20 cellular contexts compared by ENCODE assay signal in genomic region chr10:69103784-69104183, GRCh38. TPM values are rescaled to one million over a fixed set of nuclear protein-coding genes. Genes with fewer than 3 reads are reported as not detected.
DNase-seq lines count a peak whose midpoint lies in the region; ATAC-seq, FAIRE-seq and TF ChIP-seq lines count a peak whose summit lies in the region.
"Had no signal": no experiment of that assay in that cellular context is flagged by ENCODE, and none has a peak within 500 bp of the region (broad histone marks: within the 10 kb centered on the region; RNA-seq: fewer than 3 reads in every experiment).

No MANE protein-coding gene starts in this region.

- H3K27me3 ChIP-seq in GM12878 (replicated peaks in 1 of 2; ENCODE audit: control insufficient read depth in 2 of 2, insufficient read depth in 2 of 2, low read length in 1 of 2), result no peaks in the 10 kb centered on the region
- H3K27me3 ChIP-seq: BE2C had no signal

- H3K27ac ChIP-seq in GM12878 (ENCODE audit: control insufficient read depth, insufficient read depth), result no peak overlapping the region
- H3K27ac ChIP-seq: A549, C4-2B had no signal

- no peaks in the 10 kb centered on the region for H3K9me3 ChIP-seq in GM12878 (replicated peaks; ENCODE audit: control insufficient read depth, insufficient read depth, low read length)
- H3K9me3 ChIP-seq: A549, BE2C had no signal

- no peak for TF ChIP-seq POLR2A in GM12878 (IDR thresholded peaks at IDR 0.05; ENCODE audit: low read depth, low read length)

- H3K4me1 Mint-ChIP-seq in natural killer cell, result peaks cover 59 to 70% of the 10 kb centered on the region in 2 donors
- peaks cover 32 to 46% of the 10 kb centered on the region in 2 donors for H3K4me1 Mint-ChIP-seq in natural killer cell treated with Interleukin-12 subunit alpha and Interleukin-12 subunit beta and Interleukin-15 and Interleukin-18, amount 100 ng/mL, for 72 hours (ENCODE audit: low read depth in 2 of 2)

- DNase-seq in natural killer cell, result no peak
- no peak for DNase-seq in natural killer cell treated with Interleukin-12 subunit alpha and Interleukin-12 subunit beta and Interleukin-15 and Interleukin-18, amount 100 ng/mL, for 72 hours (ENCODE audit: low spot score)
- DNase-seq in GM12878 (ENCODE audit: low read depth, low spot score), result no peak
- DNase-seq in lung microvascular endothelial cell (ENCODE audit: low read depth in 2 of 2), result peak; percentile 57 to 65
- DNase-seq in stimulated activated CD4-positive, alpha-beta T cell treated with anti-CD3 and anti-CD28 coated beads, Interleukin-2, amount 100 ng/mL, for 24 hours, result no peak
- DNase-seq in retina, result no peak
- DNase-seq: BE2C; CD4-positive, alpha-beta memory T cell; COR-L47; DMS153; DMS79 treated with DMSO at 0.1 percent for 48 hours; EL; H7; IMR-90 had no signal

- H3K36me3 ChIP-seq in GM12878 (ENCODE audit: control insufficient read depth in 2 of 2, insufficient read depth in 2 of 2, low read length in 1 of 2), result peaks cover 19 to 47% of the 10 kb centered on the region in 2 experiments
- H3K36me3 ChIP-seq: BE2C had no signal

- POLR2A ChIA-PET in GM12878 (lab: Charles Lee), result interaction anchor here (0.6 kb wide), 2 partner anchors 9 to 114 kb away, joined by 3 to 5 read pairs; no protein-coding TSS in a partner anchor

- 96% methylated on average over 7 of the region's 7 CpGs for WGBS in GM12878 (ENCODE audit: insufficient coverage, insufficient replicate concordance, low lambda C conversion rate, missing lambda C conversion rate)

- SMC1A ChIA-PET in GM12878 (lab: Charles Lee; ENCODE audit: uncharacterized antibody, unreplicated experiment), result interaction anchor here (1.1 to 6.8 kb wide), 9 partner anchors 10 to 98 kb away, joined by 3 to 57 read pairs (median 3); no protein-coding TSS in a partner anchor

- no peak for FAIRE-seq in GM12878 (lab: Jason Lieb, UNC)
- FAIRE-seq: A549, D721Med had no signal

- peaks cover 0 to 2% of the 10 kb centered on the region in 2 donors for H3K9me3 Mint-ChIP-seq in natural killer cell
- H3K9me3 Mint-ChIP-seq in natural killer cell treated with Interleukin-12 subunit alpha and Interleukin-12 subunit beta and Interleukin-15 and Interleukin-18, amount 100 ng/mL, for 72 hours, result no peaks in the 10 kb centered on the region
- H3K9me3 Mint-ChIP-seq: CD4-positive, alpha-beta memory T cell; GM23338 had no signal

- H3K27ac Mint-ChIP-seq in natural killer cell, result peak overlapping the region; percentile 95 to 96
- peak overlapping the region in 1 of 2 donors; percentile 89 for H3K27ac Mint-ChIP-seq in natural killer cell treated with Interleukin-12 subunit alpha and Interleukin-12 subunit beta and Interleukin-15 and Interleukin-18, amount 100 ng/mL, for 72 hours
- H3K27ac Mint-ChIP-seq: GM23338 had no signal

- no peak overlapping the region for H3K4me3 ChIP-seq in GM12878
- H3K4me3 ChIP-seq: A549, GM23338 had no signal

- TF ChIP-seq CTCF in natural killer cell (IDR thresholded peaks at IDR 0.05) (no peak), GM12878 (IDR thresholded peaks at IDR 0.05 in 2 of 3, conservative IDR thresholded peaks at IDR 0.05 in 1 of 3; ENCODE audit: control insufficient read depth in 2 of 3, extremely low read depth in 1 of 3, insufficient read depth in 1 of 3, low read depth in 3 of 3, low read length in 3 of 3) (no peak)

- peaks cover 35% of the 10 kb centered on the region for H3K79me2 ChIP-seq in GM12878 (ENCODE audit: control insufficient read depth, insufficient read depth, low read length)

- no peak overlapping the region for H2AFZ ChIP-seq in GM12878 (ENCODE audit: control insufficient read depth, low read depth, low read length)
- H2AFZ ChIP-seq: GM23338 had no signal

- ATAC-seq in natural killer cell (no peak), GM12878 (no peak), GM19455 (IDR thresholded peaks at IDR 0.05; ENCODE audit: unreplicated experiment) (no peak)
- ATAC-seq in natural killer cell treated with Interleukin-12 subunit alpha and Interleukin-12 subunit beta and Interleukin-15 and Interleukin-18, amount 100 ng/mL, for 72 hours, result no peak
- ATAC-seq: A549, GM23338 had no signal

- CTCF ChIA-PET in GM12878 (lab: Yijun Ruan, JAX), result interaction anchor here (1.2 to 4.2 kb wide), 6 partner anchors 9 to 117 kb away, joined by 4 to 23 read pairs (median 8); no protein-coding TSS in a partner anchor

- intact Hi-C loops in natural killer cell (cut with micrococcal nuclease), result loop anchor here (2.0 kb wide), 1 partner anchor 15 kb away; the partner anchor contains the start of gene SRGN
- intact Hi-C loops in GM12878 (cut with micrococcal nuclease; ENCODE audit: unreplicated experiment), result no loop called here

- H3K4me1 ChIP-seq in GM12878 (ENCODE audit: control insufficient read depth, insufficient read depth, low read length), result peaks cover 14% of the 10 kb centered on the region
- H3K4me1 ChIP-seq: A549, BE2C had no signal

- no peak for TF ChIP-seq RAD21 in GM12878 (IDR thresholded peaks at IDR 0.05; ENCODE audit: insufficient read depth, low read depth, low read length)

- BruUV-seq in GM12878 (replicated peaks; lab: Mats Ljungman, UMichigan), result no TSS peak

- no peak overlapping the region for H3K9ac ChIP-seq in GM12878 (ENCODE audit: control insufficient read depth, insufficient read depth, low read length)

- peak overlapping the region; percentile 28 for H3K4me3 Mint-ChIP-seq in natural killer cell
- H3K4me3 Mint-ChIP-seq in natural killer cell treated with Interleukin-12 subunit alpha and Interleukin-12 subunit beta and Interleukin-15 and Interleukin-18, amount 100 ng/mL, for 72 hours, result no peak overlapping the region
- H3K4me3 Mint-ChIP-seq: CD4-positive, alpha-beta memory T cell; GM23338 had no signal

- in situ Hi-C loops in GM12878 (cut with MboI), result no loop called here

- TF ChIP-seq EP300 in GM12878 (IDR thresholded peaks at IDR 0.05; ENCODE audit: borderline replicate concordance in 1 of 2, control insufficient read depth in 1 of 2, low read depth in 2 of 2, low read length in 2 of 2), result no peak

- peaks cover 21% of the 10 kb centered on the region for H3K36me3 Mint-ChIP-seq in natural killer cell
- peaks cover 22% of the 10 kb centered on the region for H3K36me3 Mint-ChIP-seq in natural killer cell treated with Interleukin-12 subunit alpha and Interleukin-12 subunit beta and Interleukin-15 and Interleukin-18, amount 100 ng/mL, for 72 hours

- H4K20me1 ChIP-seq in GM12878 (ENCODE audit: control insufficient read depth, insufficient read depth), result peaks cover 16% of the 10 kb centered on the region

- no peak overlapping the region for H3K4me2 ChIP-seq in GM12878 (ENCODE audit: control insufficient read depth, insufficient read depth)
- H3K4me2 ChIP-seq: A549, GM23338 had no signal

- RAD21 ChIA-PET in GM12878 (lab: Charles Lee; ENCODE audit: unreplicated experiment), result interaction anchor here (1.2 kb wide), 1 partner anchor 116 kb away, joined by 3 read pairs; no protein-coding TSS in a partner anchor

- no peaks in the 10 kb centered on the region for H3K27me3 Mint-ChIP-seq in natural killer cell (ENCODE audit: low read depth in 2 of 2)
- H3K27me3 Mint-ChIP-seq in natural killer cell treated with Interleukin-12 subunit alpha and Interleukin-12 subunit beta and Interleukin-15 and Interleukin-18, amount 100 ng/mL, for 72 hours, result no peaks in the 10 kb centered on the region
- H3K27me3 Mint-ChIP-seq: CD4-positive, alpha-beta memory T cell had no signal

TF ChIP-seq in GM12878, 131 proteins besides CTCF, POLR2A, EP300 and RAD21 (continues in another document):
- TF ChIP-seq WRNIP1 (IDR thresholded peaks at IDR 0.05; ENCODE audit: borderline replicate concordance, low read depth, low read length), result no peak

RNA-seq across cellular contexts. Expression of gene SRGN, which starts 15.9 kb away (rescaled TPM):
- total RNA-seq in natural killer cell (100 to 1,000 TPM; 636 to 954 (median 778) TPM), GM12878 (2014; rRNA removed) (782 and 1,043 TPM in 2 replicates), GM12878 (2014; rRNA removed; fragmentation: Illumina TruSeq; extraction: Trizol) (937 and 1,023 TPM in 2 replicates), GM12878 (2021) (658 and 735 TPM in 2 replicates), lung microvascular endothelial cell (227 and 408 TPM in 2 replicates)
- 100 to 1,000 TPM; 268 to 486 TPM for total RNA-seq in natural killer cell treated with Interleukin-12 subunit alpha and Interleukin-12 subunit beta and Interleukin-15 and Interleukin-18, amount 100 ng/mL, for 72 hours
- total RNA-seq in GM12878 (2013; cell fraction: nucleolus; rRNA removed), result 1,218 and 1,450 TPM in 2 replicates
- 580 TPM for polyA plus RNA-seq in GM12878 (2011; ENCODE audit: low read depth)
- polyA plus RNA-seq in GM12878 (2011; rRNA removed) (2,414 and 3,245 TPM in 2 replicates), GM12878 (2014; fragmentation: Illumina TruSeq; extraction: Trizol) (1,121 and 1,510 TPM in 2 replicates), GM12878 (2014; fragmentation: Nextera tagmentation; extraction: Ambion mirVana) (1,000 to 10,000 TPM; 1,115 to 1,176 TPM), GM12878 (2014; rRNA removed) (687 and 833 TPM in 2 replicates), GM12878 (2016; fragmentation: Nextera tagmentation; extraction: Ambion mirVana) (100 to 1,000 TPM; 382 to 384 TPM)
- polyA plus RNA-seq in GM12878 (2011; cell fraction: cytosol; rRNA removed), result 1,183 and 1,837 TPM in 2 replicates
- 432 and 624 TPM in 2 replicates for polyA plus RNA-seq in GM12878 (2011; cell fraction: nucleus; rRNA removed)
- 946 and 1,192 TPM in 2 replicates for polyA plus RNA-seq in GM12878 (2012)
- 1,110 and 1,251 TPM in 2 replicates for polyA minus RNA-seq in GM12878 (2011; rRNA and poly(A)+ RNA removed)
- polyA minus RNA-seq in GM12878 (2011; cell fraction: cytosol; rRNA and poly(A)+ RNA removed), result 439 and 473 TPM in 2 replicates
- polyA minus RNA-seq in GM12878 (2011; cell fraction: nucleus; rRNA and poly(A)+ RNA removed), result 84.3 and 111 TPM in 2 replicates
- total RNA-seq: GM23338, H7, HT-29 had no signal
- polyA plus RNA-seq: GM23338 had no signal

RNA-seq across cellular contexts. Expression of gene VPS26A, which starts 20.2 kb away (rescaled TPM):
- total RNA-seq in natural killer cell (10 to 100 TPM; 62.6 to 86.4 (median 86.2) TPM), GM12878 (2014; rRNA removed) (17.2 and 19.2 TPM in 2 replicates), GM12878 (2014; rRNA removed; fragmentation: Illumina TruSeq; extraction: Trizol) (16.8 and 17.0 TPM in 2 replicates), GM12878 (2021) (26.4 and 29.0 TPM in 2 replicates), lung microvascular endothelial cell (24.6 and 29.0 TPM in 2 replicates)
- 10 to 100 TPM; 38.8 to 54.8 TPM for total RNA-seq in natural killer cell treated with Interleukin-12 subunit alpha and Interleukin-12 subunit beta and Interleukin-15 and Interleukin-18, amount 100 ng/mL, for 72 hours
- 6.5 and 10.8 TPM in 2 replicates for total RNA-seq in GM12878 (2013; cell fraction: nucleolus; rRNA removed)
- 10.1 TPM for polyA plus RNA-seq in GM12878 (2011; ENCODE audit: low read depth)
- polyA plus RNA-seq in GM12878 (2011; rRNA removed) (24.7 and 44.2 TPM in 2 replicates), GM12878 (2014; fragmentation: Illumina TruSeq; extraction: Trizol) (31.0 and 44.8 TPM in 2 replicates), GM12878 (2014; fragmentation: Nextera tagmentation; extraction: Ambion mirVana) (10 to 100 TPM; 21.3 to 30.9 TPM), GM12878 (2014; rRNA removed) (22.4 and 23.3 TPM in 2 replicates), GM12878 (2016; fragmentation: Nextera tagmentation; extraction: Ambion mirVana) (10 to 100 TPM; 70.9 to 72.3 TPM)
- 4.7 and 5.8 TPM in 2 replicates for polyA plus RNA-seq in GM12878 (2011; cell fraction: cytosol; rRNA removed)
- polyA plus RNA-seq in GM12878 (2011; cell fraction: nucleus; rRNA removed), result 4.8 and 5.5 TPM in 2 replicates
- polyA plus RNA-seq in GM12878 (2012), result 19.2 and 25.9 TPM in 2 replicates
- 3.6 and 4.8 TPM in 2 replicates for polyA minus RNA-seq in GM12878 (2011; rRNA and poly(A)+ RNA removed)
- 4.9 and 9.0 TPM in 2 replicates for polyA minus RNA-seq in GM12878 (2011; cell fraction: cytosol; rRNA and poly(A)+ RNA removed)
- 1.6 TPM in 2 replicates for polyA minus RNA-seq in GM12878 (2011; cell fraction: nucleus; rRNA and poly(A)+ RNA removed)

Comparison
In these comparisons a context has a peak if more than half of its experiments do, and no peak if none do; other contexts are left out.
1. DNase-seq: peak in lung microvascular endothelial cell (2 of 2); none in natural killer cell (single experiment), natural killer cell treated with Interleukin-12 subunit alpha and Interleukin-12 subunit beta and Interleukin-15 and Interleukin-18, amount 100 ng/mL, for 72 hours (single experiment), GM12878 (single experiment), stimulated activated CD4-positive, alpha-beta T cell treated with anti-CD3 and anti-CD28 coated beads, Interleukin-2, amount 100 ng/mL, for 24 hours (0 of 2) and retina (single experiment).